Comparison of ENCODE assay signal across 8 cellular contexts in the genomic region with DNA sequence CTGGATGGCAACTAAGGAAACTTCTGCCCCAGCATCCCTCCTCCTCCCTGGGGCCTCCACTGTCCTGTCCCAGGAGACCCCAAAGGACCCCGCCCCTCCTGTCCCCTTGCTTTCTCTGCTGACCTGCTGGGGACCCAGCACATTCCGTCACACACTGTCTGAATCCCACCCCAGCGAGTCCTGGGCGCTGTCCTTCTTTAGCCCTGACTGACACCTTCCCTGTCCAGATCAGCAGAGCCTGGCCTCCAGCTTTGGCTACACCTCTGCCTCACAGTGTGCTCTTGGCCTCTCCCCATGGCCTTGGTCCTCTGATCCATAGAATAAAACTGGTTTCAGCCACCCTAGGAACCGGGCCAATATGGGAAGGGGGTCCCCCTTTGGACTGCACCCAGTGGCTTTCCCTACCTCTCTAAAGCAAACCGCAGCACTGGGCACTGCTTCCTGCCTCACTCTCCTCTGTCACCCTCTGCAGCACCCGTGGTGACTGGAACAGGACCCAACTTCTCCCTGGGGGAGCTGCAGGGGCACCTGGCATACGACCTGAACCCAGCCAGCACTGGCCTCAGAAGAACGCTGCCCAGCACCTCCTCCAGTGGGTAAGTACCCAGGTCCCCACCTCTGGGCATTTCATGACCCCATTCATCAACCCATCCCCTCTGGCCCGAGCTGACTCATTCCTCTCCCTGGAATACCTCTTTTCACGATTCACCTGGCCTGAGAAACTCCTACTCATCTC.
DNase-seq lines count a peak whose midpoint lies in the region; ATAC-seq and TF ChIP-seq lines count a peak whose summit lies in the region.

No MANE protein-coding gene starts in this region.

- H3K9me3 ChIP-seq in Loucy (ENCODE audit: insufficient read depth, low read depth, low read length) (no peaks in the 10 kb centered on the region), duodenal mucosa (ENCODE audit: control insufficient read depth in 1 of 2, low read length in 2 of 2) (no peaks in the 10 kb centered on the region), neuron (ENCODE audit: low read length) (no peaks in the 10 kb centered on the region)

- TF ChIP-seq CTCF in C4-2B (conservative IDR thresholded peaks at IDR 0.05) = no peak
- TF ChIP-seq CTCF in Loucy (conservative IDR thresholded peaks at IDR 0.05; ENCODE audit: low read length) = no peak

- peak overlapping the region; percentile 70 for H3K9ac ChIP-seq in Loucy (ENCODE audit: low read depth, low read length, poor library complexity, severe bottlenecking)
- H3K9ac ChIP-seq in duodenal mucosa (ENCODE audit: low read depth in 1 of 2, low read length in 2 of 2) = peak overlapping the region; percentile 67 to 72

- H2AFZ ChIP-seq in Loucy (ENCODE audit: low read length) (no peak overlapping the region), neuron (ENCODE audit: low read depth, low read length) (no peak overlapping the region)

- H3K27me3 ChIP-seq in Loucy (ENCODE audit: insufficient read depth, low read length, poor library complexity, severe bottlenecking) (no peaks in the 10 kb centered on the region), duodenal mucosa (ENCODE audit: control insufficient read depth in 1 of 2, insufficient read depth in 2 of 2, low read length in 2 of 2) (no peaks in the 10 kb centered on the region), neuron (ENCODE audit: insufficient read depth, low read length) (no peaks in the 10 kb centered on the region)

- no peaks in the 10 kb centered on the region for H3K9me2 ChIP-seq in Loucy (replicated peaks; ENCODE audit: low read depth, low read length)

- H3K4me3 ChIP-seq in Loucy (ENCODE audit: low read length, poor library complexity, severe bottlenecking) = peak overlapping the region; percentile 77
- no peak overlapping the region for H3K4me3 ChIP-seq in duodenal mucosa (ENCODE audit: low read depth in 1 of 2, low read length in 2 of 2)
- H3K4me3 ChIP-seq in neuron (ENCODE audit: low read length) = peak overlapping the region; percentile 73

- H3K27ac ChIP-seq in C4-2B (peak overlapping the region; percentile 74), duodenal mucosa (ENCODE audit: low read depth, low read length) (peak overlapping the region; percentile 82)

- H3K4me2 ChIP-seq in Loucy (ENCODE audit: low read depth, low read length, poor library complexity, severe bottlenecking) = peak overlapping the region; percentile 75

- peaks cover 6% of the 10 kb centered on the region for H3K4me1 ChIP-seq in Loucy (ENCODE audit: insufficient read depth, low read length, poor library complexity, severe bottlenecking)
- H3K4me1 ChIP-seq in duodenal mucosa (ENCODE audit: control insufficient read depth in 1 of 2, insufficient read depth in 2 of 2, low read length in 2 of 2) = peaks cover 6 to 10% of the 10 kb centered on the region in 2 donors
- peaks cover 3% of the 10 kb centered on the region for H3K4me1 ChIP-seq in neuron (ENCODE audit: insufficient read depth, low read length)

- H3K36me3 ChIP-seq in Loucy (ENCODE audit: insufficient read depth, low read length) = peaks cover 28% of the 10 kb centered on the region; the same call in 1 of the 2 replicates
- H3K36me3 ChIP-seq in duodenal mucosa (ENCODE audit: control insufficient read depth in 1 of 2, insufficient read depth in 2 of 2, low read length in 2 of 2) = peaks cover 12 to 21% of the 10 kb centered on the region in 2 donors
- no peaks in the 10 kb centered on the region for H3K36me3 ChIP-seq in neuron (ENCODE audit: insufficient read depth, low read length)

- TF ChIP-seq POLR2A in erythroblast (IDR thresholded peaks at IDR 0.05; ENCODE audit: low read length) = no peak

- H4K20me1 ChIP-seq in Loucy (ENCODE audit: insufficient read depth, low read length, poor library complexity, severe bottlenecking) = no peaks in the 10 kb centered on the region

- DNase-seq in NOMO-1 (lab: John Stamatoyannopoulos, UW; ENCODE audit: unreplicated experiment in 2 of 2) (no peak), hepatic stellate cell (ENCODE audit: low spot score) (no peak), erythroblast (lab: John Stamatoyannopoulos, UW) (no peak)

- H3K79me2 ChIP-seq in Loucy (ENCODE audit: insufficient read depth, low read length) = peaks cover 4% of the 10 kb centered on the region; the same call in 1 of the 2 replicates

- ATAC-seq in HG02884 (IDR thresholded peaks at IDR 0.05; ENCODE audit: unreplicated experiment) = no peak

- H3F3A ChIP-seq in Loucy (ENCODE audit: low read depth) = no peaks in the 10 kb centered on the region

Comparison
In these comparisons a context has a peak if more than half of its experiments do, and no peak if none do; other contexts are left out.
1. H3K4me3 ChIP-seq: peak in Loucy (single experiment) and neuron (single experiment); none in duodenal mucosa (0 of 2).